ENCODE assay signal across 8 cellular contexts in genomic region chr3:197950661-197951029, GRCh38. TPM values are rescaled to one million over a fixed set of nuclear protein-coding genes. Genes with fewer than 3 reads are reported as not detected.
DNase-seq lines count a peak whose midpoint lies in the region; ATAC-seq, FAIRE-seq and TF ChIP-seq lines count a peak whose summit lies in the region.

No MANE protein-coding gene starts in this region.

- H3K4me3 ChIP-seq in DND-41 (ENCODE audit: low read depth in 1 of 2, low read length in 2 of 2) (peak overlapping the region; percentile 91), Panc1 (ENCODE audit: low read depth in 2 of 2, low read length in 2 of 2) (peak overlapping the region; percentile 57 to 98), parathyroid adenoma (ENCODE audit: low read depth, low read length) (peak overlapping the region; percentile 78)

- H3K4me1 ChIP-seq in DND-41 (ENCODE audit: insufficient read depth, low read length) (peaks cover 47% of the 10 kb centered on the region), Panc1 (ENCODE audit: control insufficient read depth, insufficient read depth, low read length) (peaks cover 37% of the 10 kb centered on the region), parathyroid adenoma (peaks cover 11% of the 10 kb centered on the region)

- H4K20me1 ChIP-seq in DND-41 (ENCODE audit: insufficient read depth, low read length), result peaks cover 36% of the 10 kb centered on the region

- no peak for DNase-seq in DND-41
- no peak for DNase-seq in Panc1 (ENCODE audit: low read depth, low spot score)
- no peak for DNase-seq in epithelial cell of prostate (ENCODE audit: low read depth, low spot score)
- no peak for DNase-seq in NCI-H510A (lab: John Stamatoyannopoulos, UW)
- DNase-seq in SIG-M5 (lab: John Stamatoyannopoulos, UW), result no peak
- no peak for DNase-seq in GM19239 (ENCODE audit: insufficient read length, low spot score)

- peak overlapping the region; percentile 87; the same call in 1 of the 2 replicates for H2AFZ ChIP-seq in DND-41 (ENCODE audit: low read depth, low read length)
- peak overlapping the region; percentile 91 for H2AFZ ChIP-seq in parathyroid adenoma

- H3K36me3 ChIP-seq in DND-41 (ENCODE audit: insufficient read depth, low read length) (peaks cover 55% of the 10 kb centered on the region), Panc1 (ENCODE audit: control insufficient read depth, insufficient read depth, low read length) (peaks cover 18% of the 10 kb centered on the region), parathyroid adenoma (ENCODE audit: control insufficient read depth, insufficient read depth, low read length) (no peaks in the 10 kb centered on the region)

- no TSS peak for BruUV-seq in Panc1 (replicated peaks; lab: Mats Ljungman, UMichigan)

- ATAC-seq in DND-41 (ENCODE audit: insufficient read depth, low read depth) (no peak), Panc1 (no peak), HG02798 (IDR thresholded peaks at IDR 0.05; ENCODE audit: poor library complexity, unreplicated experiment) (no peak)

- H3K27ac ChIP-seq in DND-41 (ENCODE audit: low read length) (peak overlapping the region; percentile 93), Panc1 (ENCODE audit: low read length) (peak overlapping the region; percentile 99), epithelial cell of prostate (peak overlapping the region; percentile 85), parathyroid adenoma (peak overlapping the region; percentile 99)

- TF ChIP-seq CTCF in DND-41 (IDR thresholded peaks at IDR 0.05; ENCODE audit: borderline replicate concordance, extremely low read depth, low read length, poor library complexity, severe bottlenecking), result no peak
- no peak for TF ChIP-seq CTCF in Panc1 (IDR thresholded peaks at IDR 0.05)
- no peak for TF ChIP-seq CTCF in parathyroid adenoma (IDR thresholded peaks at IDR 0.05)

- intact Hi-C loops in Panc1 (cut with micrococcal nuclease; ENCODE audit: unreplicated experiment), result no loop called here

- CTCF ChIA-PET in Panc1 (lab: Charles Lee), result interaction anchor here (1.1 kb wide), 1 partner anchor 101 kb away, joined by 3 read pairs; no protein-coding TSS in a partner anchor

- FAIRE-seq in GM19239 (lab: Jason Lieb, UNC), result no peak

- no peaks in the 10 kb centered on the region for H3K9me3 ChIP-seq in DND-41 (ENCODE audit: insufficient read depth, low read length, severe bottlenecking)
- H3K9me3 ChIP-seq in Panc1 (ENCODE audit: control insufficient read depth, insufficient read depth, low read depth, low read length), result no peaks in the 10 kb centered on the region
- H3K9me3 ChIP-seq in parathyroid adenoma (ENCODE audit: control insufficient read depth, low read length), result no peaks in the 10 kb centered on the region

- H3K9ac ChIP-seq in DND-41 (ENCODE audit: low read depth, low read length), result peak overlapping the region; percentile 80
- peak overlapping the region; percentile 77 for H3K9ac ChIP-seq in parathyroid adenoma

- H3K4me2 ChIP-seq in DND-41 (ENCODE audit: insufficient read depth, low read length), result peak overlapping the region; percentile 82
- H3K4me2 ChIP-seq in parathyroid adenoma (ENCODE audit: low read length), result peak overlapping the region; percentile 96

- peaks cover 41% of the 10 kb centered on the region for H3K79me2 ChIP-seq in DND-41 (ENCODE audit: insufficient read depth, low read length)
- H3K79me2 ChIP-seq in parathyroid adenoma, result peaks cover 17% of the 10 kb centered on the region

- in situ Hi-C loops in Panc1 (cut with HindIII; ENCODE audit: low pct_unique_long_range_greater_than_20kb, low sequenced_read_pairs), result no loop called here

- POLR2A ChIA-PET in Panc1 (lab: Charles Lee), result interaction anchor here (1.1 kb wide), 1 partner anchor 9 kb away, joined by 3 read pairs; no protein-coding TSS in a partner anchor

- H3K27me3 ChIP-seq in DND-41 (ENCODE audit: insufficient read depth, low read length, poor library complexity) (no peaks in the 10 kb centered on the region), Panc1 (ENCODE audit: control insufficient read depth, insufficient read depth, low read length) (no peaks in the 10 kb centered on the region), parathyroid adenoma (ENCODE audit: control insufficient read depth, insufficient read depth, low read length) (no peaks in the 10 kb centered on the region)

RNA-seq across cellular contexts. Expression of gene RPL35A, which starts 0.7 kb away (rescaled TPM):
- total RNA-seq in Panc1 (2021; ENCODE audit: unreplicated experiment), result 1,025 TPM
- polyA plus RNA-seq in Panc1 (2012; ENCODE audit: insufficient read length), result 981 TPM

RNA-seq across cellular contexts. Expression of gene LMLN, which starts 9.4 kb away (rescaled TPM):
- 21.8 TPM for total RNA-seq in Panc1 (2021; ENCODE audit: unreplicated experiment)
- 7.1 TPM for polyA plus RNA-seq in Panc1 (2012; ENCODE audit: insufficient read length)
